In the genomic region with DNA sequence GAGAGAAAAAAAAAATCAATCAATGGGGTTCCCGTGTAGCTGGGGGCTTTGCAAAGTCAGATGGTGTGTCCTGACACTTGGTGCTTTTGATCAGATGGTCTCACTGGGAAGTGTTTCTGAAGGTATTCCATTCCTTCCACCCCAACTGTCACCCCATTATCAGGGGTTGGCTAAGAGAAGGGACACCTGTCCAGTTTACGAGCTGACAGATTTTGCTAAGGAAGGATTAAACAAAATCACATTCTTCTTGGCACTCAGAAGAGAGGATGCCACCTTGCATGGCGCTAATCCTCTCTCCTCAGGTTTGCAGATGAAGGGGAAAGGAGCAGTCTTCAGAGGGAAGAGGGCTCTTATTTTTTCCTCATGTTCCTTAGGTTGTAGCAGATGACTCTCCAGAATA, we compare ENCODE assay signal across 22 cellular contexts.
"Had no signal": no experiment of that assay in that cellular context is flagged by ENCODE, and none has a peak within 500 bp of the region (broad histone marks: within the 10 kb centered on the region; RNA-seq: fewer than 3 reads in every experiment).

No MANE protein-coding gene starts in this region.

- H3K27me3 ChIP-seq: ovary, right atrium auricular region, right lobe of liver, tibial nerve, upper lobe of left lung, vagina had no signal

- H3K4me3 ChIP-seq: left ventricle myocardium inferior, lung, ovary, right atrium auricular region, right lobe of liver, smooth muscle cell, tibial nerve, upper lobe of left lung, vagina had no signal

- H3K4me1 ChIP-seq: right lobe of liver had no signal

- H3K4me2 ChIP-seq: smooth muscle cell had no signal

- H3K9me3 ChIP-seq: left ventricle myocardium inferior, ovary, right atrium auricular region, right lobe of liver, tibial nerve, upper lobe of left lung, vagina had no signal

- H3K36me3 ChIP-seq: left ventricle myocardium inferior, ovary, right atrium auricular region, right lobe of liver, tibial nerve, upper lobe of left lung, vagina had no signal

- H3K27ac ChIP-seq: left ventricle myocardium inferior, ovary, right atrium auricular region, right lobe of liver, tibial nerve, upper lobe of left lung, vagina had no signal

- ATAC-seq: natural killer cell treated with Interleukin-12 subunit alpha and Interleukin-12 subunit beta and Interleukin-15 and Interleukin-18, amount 100 ng/mL, for 72 hours; right lobe of liver; stimulated activated memory B cell treated with anti-CD40 and anti-IgM and Interleukin-4, amounts not matched to agents 10 μg/mL and 1 μg/mL and 100 μg/mL, for 72 hours; stimulated activated naive CD8-positive, alpha-beta T cell treated with anti-CD3 and anti-CD28 coated beads, Interleukin-15, amount 100 ng/mL, for 72 hours had no signal

- DNase-seq: hypothalamus; immature natural killer cell; left ventricle myocardium inferior; mesendoderm; naive B cell; ovary; right lobe of liver; stimulated activated CD4-positive, alpha-beta T cell treated with anti-CD3 and anti-CD28 coated beads, Interleukin-1b, Interleukin-23, amount 100 ng/mL, for 48 hours; stimulated activated CD4-positive, alpha-beta T cell treated with anti-CD3 and anti-CD28 coated beads, Interleukin-2, amount 100 ng/mL, for 48 hours; stimulated activated CD4-positive, alpha-beta T cell treated with anti-CD3 and anti-CD28 coated beads, Interleukin-4, amount 100 ng/mL, for 4 hours; stimulated activated CD8-positive, alpha-beta memory T cell treated with anti-CD3 and anti-CD28 coated beads, Interleukin-4, amount 100 ng/mL, for 48 hours; stimulated activated naive CD4-positive, alpha-beta T cell treated with Interleukin-2 at 50 U/mL for 16 hours; stimulated activated naive CD8-positive, alpha-beta T cell treated with anti-CD3 and anti-CD28 coated beads, Interleukin-15, amount 100 ng/mL, for 72 hours; substantia nigra; upper lobe of left lung had no signal
